Comparison of ENCODE assay signal across 17 cellular contexts in the genomic region with DNA sequence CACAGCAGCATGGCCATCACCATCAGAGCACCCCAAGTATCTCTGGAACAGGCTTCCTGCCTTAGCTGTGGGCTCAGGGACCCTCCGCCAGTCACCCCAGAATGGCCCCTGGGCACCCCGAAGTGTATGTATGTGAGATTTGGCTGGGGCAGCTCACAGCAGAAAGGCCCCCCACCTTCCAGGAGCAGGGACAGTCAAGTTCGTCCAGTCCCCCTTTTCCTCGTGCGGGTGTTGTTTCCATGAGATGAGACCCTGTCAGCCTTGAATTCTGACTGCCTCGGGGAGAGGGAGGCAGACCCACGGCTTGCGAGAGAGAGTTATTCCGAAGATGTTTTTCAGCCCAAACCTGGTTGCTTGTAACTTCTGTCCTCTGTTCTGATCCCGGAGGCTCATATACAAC.
"Had no signal": no experiment of that assay in that cellular context is flagged by ENCODE, and none has a peak within 500 bp of the region (broad histone marks: within the 10 kb centered on the region; RNA-seq: fewer than 3 reads in every experiment).

No MANE protein-coding gene starts in this region.

- H3K9me3 ChIP-seq: adrenal gland, ascending aorta, left lung, tibial artery, uterus had no signal

- H3K4me3 ChIP-seq: adrenal gland, ascending aorta, coronary artery, left lung, lung, tibial artery, uterus had no signal

- H3K36me3 ChIP-seq: adrenal gland, ascending aorta, left lung, tibial artery, uterus had no signal

- H3K4me1 ChIP-seq: adrenal gland, left lung, tibial artery, uterus had no signal

- ATAC-seq: activated CD8-positive, alpha-beta T cell treated with anti-CD3 and anti-CD28 coated beads, Interleukin-2, amount 10 ng/mL, durations not matched to agents 7 days and 5 days; activated T-cell treated with anti-CD3 and anti-CD28 coated beads, Interleukin-2, amount 50 U/mL, for 4 hours; left lung; naive thymus-derived CD4-positive, alpha-beta T cell had no signal

- H3K27me3 ChIP-seq: adrenal gland, ascending aorta, uterus had no signal

- H3K27ac ChIP-seq: adrenal gland, ascending aorta, coronary artery, epithelial cell of prostate, left lung, tibial artery, uterus had no signal

- DNase-seq: activated CD4-positive, alpha-beta T cell treated with anti-CD3 and anti-CD28 coated beads, Interleukin-2, amount 10 ng/mL, durations not matched to agents 24 days and 14 days; activated CD8-positive, alpha-beta memory T cell treated with anti-CD3 and anti-CD28 coated beads, Interleukin-2, amount 50 U/mL, for 4 hours; activated CD8-positive, alpha-beta T cell treated with anti-CD3 and anti-CD28 coated beads, Interleukin-2, amount 10 ng/mL, durations not matched to agents 7 days and 5 days; activated naive CD4-positive, alpha-beta T cell; activated T-cell treated with anti-CD3 and anti-CD28 coated beads, Interleukin-2, amount 50 U/mL, for 4 hours; kidney; left lung; naive thymus-derived CD4-positive, alpha-beta T cell; stimulated activated CD4-positive, alpha-beta T cell treated with anti-CD3 and anti-CD28 coated beads, Interleukin-12 subunit alpha, Interleukin-12 subunit beta, amount 100 ng/mL, for 4 hours; stimulated activated CD4-positive, alpha-beta T cell treated with anti-CD3 and anti-CD28 coated beads, Interleukin-4, amount 100 ng/mL, for 4 hours; uterus had no signal
